ENCODE assay signal across 9 cellular contexts in the genomic region with DNA sequence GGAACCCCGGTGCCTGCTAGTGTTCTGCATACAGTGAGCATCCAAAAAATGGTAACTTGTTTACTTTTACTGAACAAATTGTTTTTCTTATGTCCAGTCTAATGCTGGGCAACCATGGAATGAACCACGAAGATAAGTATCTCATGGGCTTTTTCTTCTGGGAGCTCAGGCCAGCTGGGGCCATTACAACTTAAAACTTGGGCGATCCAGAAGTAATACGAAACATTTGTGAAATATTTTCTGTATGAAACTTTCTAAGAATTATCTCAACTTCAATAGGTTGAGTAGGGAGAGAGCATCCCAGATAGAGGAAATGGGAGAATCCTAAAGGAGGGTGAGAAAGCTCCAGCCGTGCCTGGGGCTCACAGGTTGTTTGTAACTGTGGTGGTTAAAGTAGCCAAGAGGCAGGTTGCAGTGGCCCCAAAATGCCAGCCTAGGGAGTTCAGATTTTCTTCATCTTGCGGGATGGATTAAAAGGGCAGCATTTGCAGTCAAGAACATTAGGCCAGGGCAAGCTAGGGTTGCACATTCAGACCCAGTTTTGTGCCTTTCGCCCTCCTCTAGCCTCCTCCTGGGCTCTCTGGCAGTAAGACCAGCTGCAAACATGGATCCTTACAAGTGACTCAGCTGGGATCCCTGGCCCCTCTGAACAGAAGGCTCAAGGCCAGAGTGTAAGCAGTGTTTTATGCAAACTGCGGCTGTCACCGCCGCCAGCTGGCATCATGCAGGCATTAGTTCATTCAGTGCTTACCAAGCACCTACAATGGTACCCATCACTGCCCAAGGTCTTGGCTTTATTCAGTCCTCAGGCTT. TPM values are rescaled to one million over a fixed set of nuclear protein-coding genes. Genes with fewer than 3 reads are reported as not detected.
DNase-seq lines count a peak whose midpoint lies in the region; ATAC-seq and TF ChIP-seq lines count a peak whose summit lies in the region.
"Had no signal": no experiment of that assay in that cellular context is flagged by ENCODE, and none has a peak within 500 bp of the region (broad histone marks: within the 10 kb centered on the region; RNA-seq: fewer than 3 reads in every experiment).

No MANE protein-coding gene starts in this region.

- intact Hi-C loops in psoas muscle (cut with DNase I): loop anchor here in 1 of 2 donors (5.0 kb wide), 1 partner anchor 37 kb away; no protein-coding TSS in a partner anchor

- H3K27ac Mint-ChIP-seq in T-helper 17 cell: peak overlapping the region; percentile 92

- peaks cover 31% of the 10 kb centered on the region for H3K36me3 ChIP-seq in GM06990 (ENCODE audit: control insufficient read depth, insufficient read depth, low read length)
- H3K36me3 ChIP-seq in psoas muscle (ENCODE audit: insufficient read depth in 1 of 2, low read depth in 1 of 2): peaks cover 7 to 60% of the 10 kb centered on the region in 2 donors

- H3K36me3 Mint-ChIP-seq in T-helper 17 cell (ENCODE audit: low read depth): peaks cover 17% of the 10 kb centered on the region

- H3K27me3 ChIP-seq in GM06990 (replicated peaks; ENCODE audit: control insufficient read depth, insufficient read depth, low read length) (no peaks in the 10 kb centered on the region), psoas muscle (ENCODE audit: insufficient read depth in 3 of 3, low read length in 2 of 3) (no peaks in the 10 kb centered on the region)

- DNase-seq in GM06990 (ENCODE audit: extremely low read depth, insufficient read length) (no peak), T-helper 17 cell (no peak), fibroblast of villous mesenchyme (ENCODE audit: low read depth) (no peak), psoas muscle (no peak), GM03348 (ENCODE audit: low spot score) (no peak), NCI-H1694 (lab: John Stamatoyannopoulos, UW) (no peak)
- DNase-seq: NCI-H2081 treated with DMSO at 0.1 percent for 48 hours had no signal

- peak overlapping the region; percentile 98 for H3K4me3 Mint-ChIP-seq in T-helper 17 cell

- TF ChIP-seq CTCF in GM06990 (IDR thresholded peaks at IDR 0.05; ENCODE audit: insufficient read depth, low read length, poor library complexity, severe bottlenecking) (no peak), fibroblast of villous mesenchyme (IDR thresholded peaks at IDR 0.05; ENCODE audit: insufficient read depth, low read depth, low read length) (no peak), psoas muscle (IDR thresholded peaks at IDR 0.05) (no peak)

- ATAC-seq in T-helper 17 cell (no peak), psoas muscle (no peak), HG02885 (IDR thresholded peaks at IDR 0.05; ENCODE audit: poor library complexity, unreplicated experiment) (no peak), HG03159 (IDR thresholded peaks at IDR 0.05; ENCODE audit: unreplicated experiment) (no peak)

- H3K27me3 Mint-ChIP-seq in T-helper 17 cell: no peaks in the 10 kb centered on the region

- WGBS in psoas muscle, 3 donors: 41 to 53% (median 44%) methylated on average over 10 of the region's 10 CpGs

- H3K9me3 ChIP-seq in T-helper 17 cell (ENCODE audit: control insufficient read depth, low read length, poor library complexity, severe bottlenecking) (no peaks in the 10 kb centered on the region), psoas muscle (no peaks in the 10 kb centered on the region)

- peaks cover 34% of the 10 kb centered on the region for H3K4me1 ChIP-seq in psoas muscle

- H3K4me3 ChIP-seq in GM06990 (replicated peaks; ENCODE audit: low read depth, low read length): peak overlapping the region; percentile 98
- peak overlapping the region; percentile 94 for H3K4me3 ChIP-seq in fibroblast of villous mesenchyme (ENCODE audit: low read depth, low read length)
- H3K4me3 ChIP-seq in psoas muscle: peak overlapping the region; percentile 98

- peak overlapping the region; percentile 99 for H3K27ac ChIP-seq in psoas muscle

- peaks cover 52% of the 10 kb centered on the region for H3K4me1 Mint-ChIP-seq in T-helper 17 cell

RNA-seq across cellular contexts. Expression of a gene that starts 41.5 kb away (rescaled TPM):
- total RNA-seq in T-helper 17 cell (100 to 1,000 TPM; 104 to 107 TPM), fibroblast of villous mesenchyme (45.4 and 48.4 TPM in 2 replicates), psoas muscle (10 to 100 TPM; 36.7 to 60.7 (median 40.3) TPM)
- 10 to 100 TPM; 21.2 to 49.4 (median 40.3) TPM for polyA plus RNA-seq in psoas muscle

RNA-seq across cellular contexts. Expression of a gene that starts 56.6 kb away (rescaled TPM):
- total RNA-seq in T-helper 17 cell: not detected
- total RNA-seq in fibroblast of villous mesenchyme: not detected in 2 replicates
- total RNA-seq in psoas muscle: 1 to 10 TPM in 1 of 4 donors, under 1 TPM in 3; 0.11 to 1.4 (median 0.47) TPM
- 1 to 10 TPM in 1 of 3 donors, under 1 TPM in 2; 0.17 to 1.2 (median 0.53) TPM for polyA plus RNA-seq in psoas muscle
